13 cellular contexts compared by ENCODE assay signal in the genomic region with DNA sequence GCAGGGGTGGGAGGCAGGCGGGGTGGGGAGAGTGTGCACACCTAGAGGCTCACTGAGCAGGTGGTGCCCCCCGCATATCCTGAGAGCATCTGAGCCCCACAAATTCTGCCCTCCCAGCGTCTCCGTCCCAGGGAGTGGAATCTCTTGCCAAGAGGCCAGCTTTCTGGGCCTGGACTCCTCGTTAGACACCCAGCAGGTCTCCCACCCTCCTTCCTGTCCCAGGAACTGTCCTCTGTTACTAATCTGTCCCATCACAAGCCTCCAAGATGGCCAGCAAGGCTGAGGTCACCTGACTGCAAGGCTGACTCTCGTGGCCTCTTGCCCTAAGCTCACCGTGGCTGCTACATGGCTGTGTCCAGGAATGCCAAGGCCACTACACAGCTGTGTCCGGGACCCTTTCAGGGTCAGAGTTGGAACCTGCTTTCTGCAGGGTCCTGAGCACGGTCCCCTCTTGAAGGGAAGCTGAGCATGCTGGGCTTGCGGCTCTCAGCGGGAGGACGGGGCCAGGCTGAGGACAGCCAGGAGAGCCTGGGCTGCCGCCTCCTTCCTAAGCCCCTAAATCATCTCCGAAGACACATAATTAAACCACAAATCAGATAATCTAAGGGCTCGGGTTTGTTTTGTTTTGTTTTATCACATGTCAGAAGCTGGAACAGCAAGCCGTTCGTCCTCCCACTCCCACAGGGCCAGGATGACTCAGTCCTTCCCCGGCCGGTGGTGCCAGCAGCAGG.
A peak's percentile ranks its signal among the peaks of the same experiment; 100 is the strongest.
DNase-seq lines count a peak whose midpoint lies in the region; ATAC-seq, FAIRE-seq and TF ChIP-seq lines count a peak whose summit lies in the region.
"Had no signal": no experiment of that assay in that cellular context is flagged by ENCODE, and none has a peak within 500 bp of the region (broad histone marks: within the 10 kb centered on the region; RNA-seq: fewer than 3 reads in every experiment).

No MANE protein-coding gene starts in this region.

- ATAC-seq in K562 (no peak), HG03159 (IDR thresholded peaks at IDR 0.05; ENCODE audit: unreplicated experiment) (no peak), HG03378 (IDR thresholded peaks at IDR 0.05; ENCODE audit: unreplicated experiment) (no peak)

- CTCF ChIA-PET in K562 (lab: Yijun Ruan, JAX; ENCODE audit: low intra/inter-chr PET ratio), result no interaction called here

- H3K9ac ChIP-seq in K562 (ENCODE audit: insufficient read depth in 1 of 2, low read depth in 2 of 2, low read length in 2 of 2), result no peak overlapping the region

- H3K4me3 ChIP-seq in K562 (no peak overlapping the region), lower leg skin (ENCODE audit: low read depth, poor library complexity, severe bottlenecking) (no peak overlapping the region), tibial artery (no peak overlapping the region)

- intact Hi-C loops in K562 (cut with micrococcal nuclease) (no loop called here), lower leg skin (cut with DNase I; ENCODE audit: low total_unique reads) (no loop called here), tibial artery (cut with DNase I; ENCODE audit: low total_unique reads) (no loop called here)

- H3K27me3 ChIP-seq in K562 (ENCODE audit: control insufficient read depth in 2 of 2, insufficient read depth in 2 of 2, low read length in 2 of 2), result no peaks in the 10 kb centered on the region; a peak in 1 of 5 replicates
- H3K27me3 ChIP-seq in tibial artery, result peaks cover 0 to 3% of the 10 kb centered on the region in 2 donors

- no peak for TF ChIP-seq RAD21 in K562 (CRISPR knock-in tag; conservative IDR thresholded peaks at IDR 0.05 in 1 of 2, IDR thresholded peaks at IDR 0.05 in 1 of 2)

- H2AFZ ChIP-seq in K562 (ENCODE audit: low read depth, low read length), result no peak overlapping the region

- no peak for TF ChIP-seq EP300 in K562 (IDR thresholded peaks at IDR 0.05; ENCODE audit: low read length)

- no peak for FAIRE-seq in K562 (lab: Jason Lieb, UNC)
- FAIRE-seq: GM18507, TTC549 had no signal

- H3K79me2 ChIP-seq in K562 (ENCODE audit: control insufficient read depth, insufficient read depth, low read length), result no peaks in the 10 kb centered on the region

- H3K9me3 ChIP-seq in K562 (replicated peaks; ENCODE audit: control insufficient read depth, insufficient read depth, low read depth, low read length) (no peaks in the 10 kb centered on the region), tibial artery (no peaks in the 10 kb centered on the region)

- POLR2A ChIA-PET in K562 (lab: Yijun Ruan, JAX), result interaction anchor here (0.6 kb wide), 1 partner anchor 914 kb away, joined by 4 read pairs; no protein-coding TSS in a partner anchor

- no peak overlapping the region for H3K4me2 ChIP-seq in K562 (ENCODE audit: insufficient read depth, low read length)

- DNase-seq in NCI-H82 (lab: John Stamatoyannopoulos, UW) (peak; percentile 32), NCI-H82 treated with DMSO at 0.1 percent for 48 hours (lab: John Stamatoyannopoulos, UW; ENCODE audit: unreplicated experiment) (no peak), K562 (ENCODE audit: extremely low read depth in 1 of 4, low spot score in 3 of 4) (peak in 3 of 4 experiments; percentile 10 to 25 (median 11)), lower leg skin (ENCODE audit: low spot score in 2 of 2) (peak; percentile 73 to 95), tibial artery (peak; percentile 48 to 77)
- DNase-seq in stimulated activated CD4-positive, alpha-beta T cell treated with anti-CD3 and anti-CD28 coated beads, Interleukin-12 subunit alpha, Interleukin-12 subunit beta, amount 100 ng/mL, for 4 hours, result no peak
- DNase-seq: NCI-H1105 treated with DMSO at 0.1 percent for 48 hours; stimulated activated CD4-positive, alpha-beta T cell treated with anti-CD3 and anti-CD28 coated beads, Interleukin-4, amount 100 ng/mL, for 1 hour had no signal

- H3K4me1 ChIP-seq in K562 (replicated peaks in 1 of 2; ENCODE audit: control insufficient read depth in 2 of 2, insufficient read depth in 2 of 2, low read length in 2 of 2) (peaks cover 0 to 8% of the 10 kb centered on the region in 2 experiments; a peak in 2 of 5 replicates), tibial artery (peaks cover 0 to 16% (median 12%) of the 10 kb centered on the region in 4 donors)

- H3K27ac ChIP-seq in K562 (ENCODE audit: extremely low read depth, low read depth, low read length) (no peak overlapping the region), tibial artery (no peak overlapping the region)
- H3K27ac ChIP-seq: 22Rv1 had no signal

- H4K20me1 ChIP-seq in K562 (replicated peaks; ENCODE audit: control insufficient read depth, insufficient read depth, low read length), result no peaks in the 10 kb centered on the region

- no TSS peak for BruUV-seq in K562 (replicated peaks; lab: Mats Ljungman, UMichigan)

- H3K36me3 ChIP-seq in K562 (ENCODE audit: control insufficient read depth, insufficient read depth, low read length) (no peaks in the 10 kb centered on the region), tibial artery (no peaks in the 10 kb centered on the region)

- WGBS in K562 (ENCODE audit: insufficient coverage, low coverage, missing lambda C conversion rate), result 0% methylated on average over 5 of the region's 19 CpGs
- WGBS in lower leg skin, 2 donors, result 19 to 21% methylated on average over 15 to 19 of the region's 19 CpGs

- H3K9me1 ChIP-seq in K562 (ENCODE audit: control insufficient read depth, insufficient read depth, low read length), result no peaks in the 10 kb centered on the region

- in situ Hi-C loops in K562 (cut with MboI), result no loop called here

- TF ChIP-seq CTCF in K562 (IDR thresholded peaks at IDR 0.05 in 2 of 3, conservative IDR thresholded peaks at IDR 0.05 in 1 of 3; ENCODE audit: insufficient read depth in 2 of 3, low read depth in 1 of 3, low read length in 3 of 3) (no peak), lower leg skin (IDR thresholded peaks at IDR 0.05) (no peak), tibial artery (IDR thresholded peaks at IDR 0.05) (no peak)

- TF ChIP-seq POLR2A in K562 (conservative IDR thresholded peaks at IDR 0.05) (no peak), lower leg skin (IDR thresholded peaks at IDR 0.05) (no peak)

TF ChIP-seq in K562, 482 proteins besides CTCF, POLR2A, EP300 and RAD21 (continues in another document):
- TF ChIP-seq KLF16 (IDR thresholded peaks at IDR 0.05) (no peak), PTTG1 (tag; IDR thresholded peaks at IDR 0.05; ENCODE audit: low read depth) (no peak), ZNF407 (IDR thresholded peaks at IDR 0.05; ENCODE audit: low read depth) (no peak), NR3C1 (CRISPR knock-in tag; IDR thresholded peaks at IDR 0.05) (no peak), ASH1L (IDR thresholded peaks at IDR 0.05; ENCODE audit: borderline replicate concordance, low read depth, partially characterized antibody) (no peak), TAF15 (IDR thresholded peaks at IDR 0.05; ENCODE audit: low read depth, low read length) (no peak)

Comparison
In these comparisons a context has a peak if more than half of its experiments do, and no peak if none do; other contexts are left out.
1. DNase-seq: peak in NCI-H82 (single experiment), K562 (3 of 4), lower leg skin (2 of 2) and tibial artery (2 of 2); none in NCI-H82 treated with DMSO at 0.1 percent for 48 hours (single experiment) and stimulated activated CD4-positive, alpha-beta T cell treated with anti-CD3 and anti-CD28 coated beads, Interleukin-12 subunit alpha, Interleukin-12 subunit beta, amount 100 ng/mL, for 4 hours (single experiment).